10 cellular contexts compared by ENCODE assay signal in the genomic region with DNA sequence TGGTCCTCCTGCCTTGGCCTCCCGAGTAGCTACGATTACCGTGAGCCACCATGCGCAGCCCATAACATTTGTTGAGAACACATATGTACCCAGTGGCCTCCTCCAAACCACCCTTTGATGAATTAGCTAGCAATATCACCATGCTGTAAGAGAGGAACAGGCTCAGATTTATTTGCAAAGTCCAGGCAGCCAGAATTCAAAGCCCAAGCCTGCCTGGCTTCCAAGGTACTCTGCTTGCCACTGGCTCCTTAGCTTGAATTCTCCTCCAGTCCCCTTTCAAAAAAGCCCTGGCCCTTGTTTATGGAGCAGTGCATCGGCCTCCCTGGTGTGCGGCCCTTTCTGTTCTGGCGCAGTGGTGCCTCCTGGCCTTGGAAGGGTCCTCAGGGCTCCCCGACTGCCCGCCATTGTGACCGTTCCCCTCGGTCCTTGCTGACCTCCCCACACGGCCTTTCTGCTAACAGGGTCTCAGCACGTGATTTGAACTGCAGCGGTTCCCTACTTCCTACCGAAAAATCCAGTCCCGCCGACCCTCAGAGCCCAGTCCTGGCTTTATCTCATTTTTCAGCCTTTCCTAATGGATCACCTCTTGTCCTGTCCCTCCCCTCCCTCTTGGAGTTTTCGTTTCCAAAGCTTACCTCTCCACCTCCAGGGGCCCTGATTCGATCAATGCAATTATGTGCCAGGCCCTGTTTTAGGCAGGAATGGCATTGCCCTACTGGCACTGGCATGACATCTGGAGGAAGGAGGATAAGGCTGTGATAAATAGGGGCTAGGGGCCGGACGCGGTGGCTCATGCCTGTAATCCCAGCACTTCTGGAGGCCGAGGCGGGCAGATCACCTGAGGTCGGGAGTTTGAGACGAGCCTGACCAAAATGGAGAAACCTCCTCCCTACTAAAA. TPM values are rescaled to one million over a fixed set of nuclear protein-coding genes. Genes with fewer than 3 reads are reported as not detected.
A peak's percentile ranks its signal among the peaks of the same experiment; 100 is the strongest.
DNase-seq lines count a peak whose midpoint lies in the region; ATAC-seq, FAIRE-seq and TF ChIP-seq lines count a peak whose summit lies in the region.
"Had no signal": no experiment of that assay in that cellular context is flagged by ENCODE, and none has a peak within 500 bp of the region (broad histone marks: within the 10 kb centered on the region; RNA-seq: fewer than 3 reads in every experiment).

No MANE protein-coding gene starts in this region.

- H3K27me3 Mint-ChIP-seq in HFFc6 (ENCODE audit: insufficient read depth): peaks cover 5% of the 10 kb centered on the region
- H3K27me3 Mint-ChIP-seq in chondrocyte (ENCODE audit: low read depth): no peaks in the 10 kb centered on the region
- no peaks in the 10 kb centered on the region for H3K27me3 Mint-ChIP-seq in natural killer cell treated with Interleukin-12 subunit alpha and Interleukin-12 subunit beta and Interleukin-15 and Interleukin-18, amount 100 ng/mL, for 72 hours

- TF ChIP-seq CTCF in A549 (IDR thresholded peaks at IDR 0.05) (no peak), HFFc6 (IDR thresholded peaks at IDR 0.05) (no peak), chondrocyte (IDR thresholded peaks at IDR 0.05) (no peak)

- WGBS in A549 (ENCODE audit: missing lambda C conversion rate): 86% methylated on average over 26 of the region's 26 CpGs

- peak overlapping the region; percentile 67 for H3K4me3 ChIP-seq in A549

- H3K9me3 ChIP-seq in A549: no peaks in the 10 kb centered on the region
- H3K9me3 ChIP-seq: mucosa of descending colon had no signal

- TF ChIP-seq RAD21 in A549 (conservative IDR thresholded peaks at IDR 0.05 in 1 of 2, IDR thresholded peaks at IDR 0.05 in 1 of 2): no peak

- TF ChIP-seq EP300 in A549 (IDR thresholded peaks at IDR 0.05): no peak

- H3K4me2 ChIP-seq in A549: peak overlapping the region; percentile 96

- H3K4me3 Mint-ChIP-seq in HFFc6: peak overlapping the region; percentile 65
- peak overlapping the region; percentile 49 for H3K4me3 Mint-ChIP-seq in chondrocyte (ENCODE audit: unreplicated experiment)
- peak overlapping the region; percentile 47 for H3K4me3 Mint-ChIP-seq in natural killer cell treated with Interleukin-12 subunit alpha and Interleukin-12 subunit beta and Interleukin-15 and Interleukin-18, amount 100 ng/mL, for 72 hours

- CTCF ChIA-PET in A549 (lab: Yijun Ruan, JAX): interaction anchor here (0.8 to 7.2 kb wide), 23 partner anchors 11 to 127 kb away, joined by 3 to 114 read pairs (median 7); no protein-coding TSS in a partner anchor

- peaks cover 9% of the 10 kb centered on the region; the same call in 2 of the 3 replicates for H3K4me1 ChIP-seq in A549

- H3K4me1 Mint-ChIP-seq in HFFc6 (ENCODE audit: low read depth): peaks cover 40% of the 10 kb centered on the region
- peaks cover 38% of the 10 kb centered on the region for H3K4me1 Mint-ChIP-seq in chondrocyte (ENCODE audit: low read depth)
- peaks cover 19 to 20% of the 10 kb centered on the region in 2 donors for H3K4me1 Mint-ChIP-seq in natural killer cell treated with Interleukin-12 subunit alpha and Interleukin-12 subunit beta and Interleukin-15 and Interleukin-18, amount 100 ng/mL, for 72 hours (ENCODE audit: low read depth in 2 of 2)

- H3K27ac Mint-ChIP-seq in HFFc6: peak overlapping the region; percentile 42
- no peak overlapping the region for H3K27ac Mint-ChIP-seq in chondrocyte (ENCODE audit: unreplicated experiment)
- peak overlapping the region; percentile 31 to 73 for H3K27ac Mint-ChIP-seq in natural killer cell treated with Interleukin-12 subunit alpha and Interleukin-12 subunit beta and Interleukin-15 and Interleukin-18, amount 100 ng/mL, for 72 hours

- FAIRE-seq in A549 (lab: Jason Lieb, UNC): no peak

- POLR2A ChIA-PET in A549 (lab: Yijun Ruan, JAX): interaction anchor here (1.0 kb wide), 1 partner anchor 12 kb away, joined by 3 read pairs; no protein-coding TSS in a partner anchor

- no peaks in the 10 kb centered on the region for H3K9me3 Mint-ChIP-seq in HFFc6
- H3K9me3 Mint-ChIP-seq in chondrocyte (ENCODE audit: low read depth): no peaks in the 10 kb centered on the region
- no peaks in the 10 kb centered on the region for H3K9me3 Mint-ChIP-seq in natural killer cell treated with Interleukin-12 subunit alpha and Interleukin-12 subunit beta and Interleukin-15 and Interleukin-18, amount 100 ng/mL, for 72 hours

- ATAC-seq in A549 (no peak), esophagus mucosa (no peak), HG03280 (IDR thresholded peaks at IDR 0.05; ENCODE audit: unreplicated experiment) (no peak)
- no peak for ATAC-seq in natural killer cell treated with Interleukin-12 subunit alpha and Interleukin-12 subunit beta and Interleukin-15 and Interleukin-18, amount 100 ng/mL, for 72 hours

- DNase-seq in A549 (ENCODE audit: low read depth in 1 of 2, low spot score in 1 of 2) (no peak), HFFc6 (no peak), chondrocyte (ENCODE audit: low spot score) (no peak), NCI-H2227 (lab: John Stamatoyannopoulos, UW; ENCODE audit: unreplicated experiment) (no peak), occipital lobe (lab: John Stamatoyannopoulos, UW) (no peak)
- DNase-seq in natural killer cell treated with Interleukin-12 subunit alpha and Interleukin-12 subunit beta and Interleukin-15 and Interleukin-18, amount 100 ng/mL, for 72 hours (ENCODE audit: low spot score): no peak

- no peak for TF ChIP-seq POLR2A in A549 (IDR thresholded peaks at IDR 0.05; ENCODE audit: low read length)

- peak overlapping the region; percentile 96 to 100 for H3K27ac ChIP-seq in A549

- H3K36me3 Mint-ChIP-seq in HFFc6 (ENCODE audit: low read depth) (peaks cover 4% of the 10 kb centered on the region; the same call in 1 of the 2 replicates), chondrocyte (ENCODE audit: low read depth) (no peaks in the 10 kb centered on the region)
- no peaks in the 10 kb centered on the region for H3K36me3 Mint-ChIP-seq in natural killer cell treated with Interleukin-12 subunit alpha and Interleukin-12 subunit beta and Interleukin-15 and Interleukin-18, amount 100 ng/mL, for 72 hours

TF ChIP-seq in A549, 52 proteins besides CTCF, POLR2A, EP300 and RAD21:
- TF ChIP-seq FOXS1 (CRISPR knock-in tag; IDR thresholded peaks at IDR 0.05): no peak
- no peak for TF ChIP-seq RNF2 (IDR thresholded peaks at IDR 0.05; ENCODE audit: borderline replicate concordance, low read depth)
- TF ChIP-seq ZC3H11A (IDR thresholded peaks at IDR 0.05): no peak
- no peak for TF ChIP-seq HOXB13 (CRISPR knock-in tag; IDR thresholded peaks at IDR 0.05; ENCODE audit: low read depth)
- TF ChIP-seq HOXB5 (CRISPR knock-in tag; IDR thresholded peaks at IDR 0.05): no peak
- TF ChIP-seq MYC (IDR thresholded peaks at IDR 0.05; ENCODE audit: borderline replicate concordance, low read length): no peak
- TF ChIP-seq NFE2L2 (conservative IDR thresholded peaks at IDR 0.05; ENCODE audit: low read length): no peak
- no peak for TF ChIP-seq SMC3 (IDR thresholded peaks at IDR 0.05)
- TF ChIP-seq KDM5A (IDR thresholded peaks at IDR 0.05): no peak
- TF ChIP-seq, protein P1, sequence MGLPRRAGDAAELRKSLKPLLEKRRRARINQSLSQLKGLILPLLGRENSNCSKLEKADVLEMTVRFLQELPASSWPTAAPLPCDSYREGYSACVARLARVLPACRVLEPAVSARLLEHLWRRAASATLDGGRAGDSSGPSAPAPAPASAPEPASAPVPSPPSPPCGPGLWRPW (IDR thresholded peaks at IDR 0.05): no peak
- no peak for TF ChIP-seq PHF8 (IDR thresholded peaks at IDR 0.05; ENCODE audit: borderline replicate concordance, low read depth)
- no peak for TF ChIP-seq MAFK (IDR thresholded peaks at IDR 0.05; ENCODE audit: partially characterized antibody)
- TF ChIP-seq ZNF302 (CRISPR knock-in tag; IDR thresholded peaks at IDR 0.05): no peak
- no peak for TF ChIP-seq RCOR1 (IDR thresholded peaks at IDR 0.05; ENCODE audit: low read depth, low read length)

RNA-seq across cellular contexts. Expression of a gene that starts 22.0 kb away (rescaled TPM):
- 6.3 and 6.6 TPM in 2 replicates for polyA plus RNA-seq in A549 (2011; rRNA removed)
- 10.4 and 15.5 TPM in 2 replicates for polyA plus RNA-seq in A549 (2012; cell fraction: cytosol; rRNA removed)
- 47.7 and 76.9 TPM in 2 replicates for polyA plus RNA-seq in A549 (2012; cell fraction: nucleus; rRNA removed)
- 11.2 to 15.4 TPM (median 15.1 TPM) in 3 replicates for polyA plus RNA-seq in A549 (2017; fragmentation: RNase III; extraction: RNeasy Plus Mini Kit Qiagen cat#74134 plus additional on column Dnase treatment)
- polyA minus RNA-seq in A549 (2011; rRNA and poly(A)+ RNA removed): 6.0 and 6.2 TPM in 2 replicates
- 1 to 10 TPM; 6.5 to 8.6 (median 7.7) TPM for total RNA-seq in HFFc6 (2021; fragmentation: NEBNext Ultra II Directional; extraction: Animal tissue kit (Norgen Biotek cat#: 25700))
- total RNA-seq in chondrocyte: 22.2 to 29.3 TPM (median 26.6 TPM) in 3 replicates
- total RNA-seq in natural killer cell treated with Interleukin-12 subunit alpha and Interleukin-12 subunit beta and Interleukin-15 and Interleukin-18, amount 100 ng/mL, for 72 hours: 10 to 100 TPM; 29.2 to 37.9 TPM
- total RNA-seq in esophagus mucosa: 15.5 TPM
- total RNA-seq in occipital lobe: 41.8 TPM

RNA-seq across cellular contexts. Expression of a gene that starts 38.9 kb away (rescaled TPM):
- polyA plus RNA-seq in A549 (2011; rRNA removed): not detected in 2 replicates
- polyA plus RNA-seq in A549 (2012; cell fraction: cytosol; rRNA removed): not detected in 2 replicates
- polyA plus RNA-seq in A549 (2012; cell fraction: nucleus; rRNA removed): 0.06 TPM in 2 replicates
- polyA plus RNA-seq in A549 (2017; fragmentation: RNase III; extraction: RNeasy Plus Mini Kit Qiagen cat#74134 plus additional on column Dnase treatment): not detected in 3 replicates
- not detected in 2 replicates for polyA minus RNA-seq in A549 (2011; rRNA and poly(A)+ RNA removed)
- not detected for total RNA-seq in HFFc6 (2021; fragmentation: NEBNext Ultra II Directional; extraction: Animal tissue kit (Norgen Biotek cat#: 25700))
- not detected in 3 replicates for total RNA-seq in chondrocyte
- not detected for total RNA-seq in natural killer cell treated with Interleukin-12 subunit alpha and Interleukin-12 subunit beta and Interleukin-15 and Interleukin-18, amount 100 ng/mL, for 72 hours
- not detected for total RNA-seq in esophagus mucosa
- not detected for total RNA-seq in occipital lobe
- total RNA-seq: urinary bladder had no signal

RNA-seq across cellular contexts. Expression of a gene that starts 45.3 kb away (rescaled TPM):
- 61.6 and 65.8 TPM in 2 replicates for polyA plus RNA-seq in A549 (2011; rRNA removed)
- polyA plus RNA-seq in A549 (2012; cell fraction: cytosol; rRNA removed): 23.0 and 24.3 TPM in 2 replicates
- polyA plus RNA-seq in A549 (2012; cell fraction: nucleus; rRNA removed): 22.9 and 23.5 TPM in 2 replicates
- polyA plus RNA-seq in A549 (2017; fragmentation: RNase III; extraction: RNeasy Plus Mini Kit Qiagen cat#74134 plus additional on column Dnase treatment): 58.1 to 59.6 TPM (median 58.4 TPM) in 3 replicates
- 27.6 and 36.8 TPM in 2 replicates for polyA minus RNA-seq in A549 (2011; rRNA and poly(A)+ RNA removed)
- total RNA-seq in HFFc6 (2021; fragmentation: NEBNext Ultra II Directional; extraction: Animal tissue kit (Norgen Biotek cat#: 25700)): 10 to 100 TPM; 57.0 to 70.8 (median 68.1) TPM
- 69.8 to 72.8 TPM (median 70.0 TPM) in 3 replicates for total RNA-seq in chondrocyte
- 10 to 100 TPM; 59.7 to 75.7 TPM for total RNA-seq in natural killer cell treated with Interleukin-12 subunit alpha and Interleukin-12 subunit beta and Interleukin-15 and Interleukin-18, amount 100 ng/mL, for 72 hours
- total RNA-seq in esophagus mucosa: 44.5 TPM
- total RNA-seq in occipital lobe: 60.2 TPM
